In genomic region chr11:12219732-12220131, GRCh38 we compare ENCODE assay signal across 14 cellular contexts.
DNase-seq lines count a peak whose midpoint lies in the region; ATAC-seq and TF ChIP-seq lines count a peak whose summit lies in the region.
"Had no signal": no experiment of that assay in that cellular context is flagged by ENCODE, and none has a peak within 500 bp of the region (broad histone marks: within the 10 kb centered on the region; RNA-seq: fewer than 3 reads in every experiment).

No MANE protein-coding gene starts in this region.

- intact Hi-C loops in Caco-2 (cut with micrococcal nuclease; ENCODE audit: unreplicated experiment) (loop anchor here (1.0 to 2.0 kb wide), 2 partner anchors 13 to 18 kb away; no protein-coding TSS in a partner anchor), PC-3 (cut with micrococcal nuclease) (no loop called here)
- intact Hi-C loops in activated T-helper 2 cell treated with anti-CD3 and anti-CD28 coated beads, Interferon-gamma antibody, Interleukin-2, Interleukin-4, amounts not matched to agents 10 μg/mL and 5 μg/mL and 100 μg/mL, durations not matched to agents 14 hours and 24 hours and 36 hours (cut with micrococcal nuclease), result no loop called here

- no peak overlapping the region for H3K4me2 ChIP-seq in PC-3 (ENCODE audit: low read length)

- no peaks in the 10 kb centered on the region for H3K27me3 Mint-ChIP-seq in Caco-2 (ENCODE audit: insufficient read depth, unreplicated experiment)
- H3K27me3 Mint-ChIP-seq in activated T-helper 2 cell treated with anti-CD3 and anti-CD28 coated beads, Interferon-gamma antibody, Interleukin-2, Interleukin-4, amounts not matched to agents 10 μg/mL and 5 μg/mL and 100 μg/mL, durations not matched to agents 14 hours and 24 hours and 36 hours (ENCODE audit: low read depth), result no peaks in the 10 kb centered on the region

- H3K4me3 Mint-ChIP-seq in Caco-2 (ENCODE audit: unreplicated experiment), result peak overlapping the region; percentile 30
- H3K4me3 Mint-ChIP-seq in activated T-helper 2 cell treated with anti-CD3 and anti-CD28 coated beads, Interferon-gamma antibody, Interleukin-2, Interleukin-4, amounts not matched to agents 10 μg/mL and 5 μg/mL and 100 μg/mL, durations not matched to agents 14 hours and 24 hours and 36 hours (ENCODE audit: low read depth), result no peak overlapping the region
- H3K4me3 Mint-ChIP-seq: natural killer cell had no signal

- peak overlapping the region; percentile 91 for H3K27ac Mint-ChIP-seq in Caco-2 (ENCODE audit: unreplicated experiment)
- H3K27ac Mint-ChIP-seq in activated T-helper 2 cell treated with anti-CD3 and anti-CD28 coated beads, Interferon-gamma antibody, Interleukin-2, Interleukin-4, amounts not matched to agents 10 μg/mL and 5 μg/mL and 100 μg/mL, durations not matched to agents 14 hours and 24 hours and 36 hours, result no peak overlapping the region

- CTCF ChIA-PET in Caco-2 (lab: Charles Lee), result interaction anchor here (0.6 to 1.0 kb wide), 3 partner anchors 103 to 195 kb away, joined by 3 to 11 read pairs (median 4); no protein-coding TSS in a partner anchor
- CTCF ChIA-PET in PC-3 (lab: Charles Lee), result no interaction called here

- H3K27ac ChIP-seq in VCaP (peak overlapping the region; percentile 18; the same call in 1 of the 2 replicates), rectal smooth muscle tissue (ENCODE audit: low read depth, low read length) (peak overlapping the region; percentile 94), PC-3 (ENCODE audit: low read length) (no peak overlapping the region)

- POLR2A ChIA-PET in Caco-2 (lab: Charles Lee) (interaction anchor here (0.6 to 0.7 kb wide), 2 partner anchors 56 to 109 kb away, joined by 5 to 9 read pairs; no protein-coding TSS in a partner anchor), PC-3 (lab: Charles Lee; ENCODE audit: unreplicated experiment) (no interaction called here)

- H3K9me3 ChIP-seq in Caco-2, result no peaks in the 10 kb centered on the region
- no peaks in the 10 kb centered on the region for H3K9me3 ChIP-seq in PC-3 (ENCODE audit: low read length)

- no peaks in the 10 kb centered on the region for H3F3A ChIP-seq in PC-3 (ENCODE audit: low read length, unreplicated experiment)

- H3K4me1 ChIP-seq in Caco-2 (peaks cover 86% of the 10 kb centered on the region), rectal smooth muscle tissue (ENCODE audit: control insufficient read depth, insufficient read depth, low read length) (peaks cover 56% of the 10 kb centered on the region), PC-3 (ENCODE audit: insufficient read depth, low read length) (peaks cover 18% of the 10 kb centered on the region)

- H3K9ac ChIP-seq in rectal smooth muscle tissue (ENCODE audit: low read length) (no peak overlapping the region), PC-3 (ENCODE audit: low read length) (no peak overlapping the region)

- H3K27me3 ChIP-seq in Caco-2 (replicated peaks; ENCODE audit: control insufficient read depth, insufficient read depth, low read length), result no peaks in the 10 kb centered on the region
- H3K27me3 ChIP-seq in rectal smooth muscle tissue (ENCODE audit: control insufficient read depth, insufficient read depth, low read length), result no peaks in the 10 kb centered on the region
- no peaks in the 10 kb centered on the region for H3K27me3 ChIP-seq in PC-3 (ENCODE audit: low read length)

- H3K36me3 ChIP-seq in Caco-2 (ENCODE audit: control insufficient read depth, insufficient read depth, low read length) (peaks cover 11% of the 10 kb centered on the region), rectal smooth muscle tissue (ENCODE audit: control insufficient read depth, insufficient read depth, low read length) (peaks cover 23% of the 10 kb centered on the region), PC-3 (ENCODE audit: low read depth, low read length) (peaks cover 32% of the 10 kb centered on the region)

- H4K20me1 ChIP-seq in PC-3 (ENCODE audit: low read length), result no peaks in the 10 kb centered on the region

- H3K79me2 ChIP-seq in PC-3 (ENCODE audit: low read length), result no peaks in the 10 kb centered on the region

- no peak overlapping the region for H2AFZ ChIP-seq in PC-3 (ENCODE audit: low read length)

- no peak for DNase-seq in Caco-2
- DNase-seq in fibroblast of the aortic adventitia (ENCODE audit: low read depth), result peak; percentile 98
- DNase-seq in HPDE6-E6E7 (ENCODE audit: extremely low spot score), result no peak
- DNase-seq in PC-3, result no peak
- no peak for DNase-seq in activated T-helper 2 cell treated with anti-CD3 and anti-CD28 coated beads, Interferon-gamma antibody, Interleukin-2, Interleukin-4, amounts not matched to agents 10 μg/mL and 5 μg/mL and 100 μg/mL, durations not matched to agents 14 hours and 24 hours and 36 hours (ENCODE audit: low spot score)
- DNase-seq: amniotic stem cell, KG1, kidney glomerular epithelial cell, natural killer cell, NCI-H187, SIG-M5 had no signal

- BruUV-seq in Caco-2 (replicated peaks; lab: Mats Ljungman, UMichigan), result no TSS peak
- no TSS peak for BruUV-seq in PC-3 (replicated peaks; lab: Mats Ljungman, UMichigan)

- H3K36me3 Mint-ChIP-seq in Caco-2 (ENCODE audit: insufficient read depth, unreplicated experiment), result peaks cover 100% of the 10 kb centered on the region
- H3K36me3 Mint-ChIP-seq in activated T-helper 2 cell treated with anti-CD3 and anti-CD28 coated beads, Interferon-gamma antibody, Interleukin-2, Interleukin-4, amounts not matched to agents 10 μg/mL and 5 μg/mL and 100 μg/mL, durations not matched to agents 14 hours and 24 hours and 36 hours (ENCODE audit: low read depth), result peaks cover 99% of the 10 kb centered on the region

- no peaks in the 10 kb centered on the region for H3K9me3 Mint-ChIP-seq in Caco-2 (ENCODE audit: unreplicated experiment)
- no peaks in the 10 kb centered on the region for H3K9me3 Mint-ChIP-seq in activated T-helper 2 cell treated with anti-CD3 and anti-CD28 coated beads, Interferon-gamma antibody, Interleukin-2, Interleukin-4, amounts not matched to agents 10 μg/mL and 5 μg/mL and 100 μg/mL, durations not matched to agents 14 hours and 24 hours and 36 hours
- H3K9me3 Mint-ChIP-seq: natural killer cell had no signal

- TF ChIP-seq CTCF in Caco-2 (IDR thresholded peaks at IDR 0.05; ENCODE audit: insufficient read depth in 1 of 2, low read depth in 1 of 2, low read length in 1 of 2, severe bottlenecking in 1 of 2, unreplicated experiment in 1 of 2), result no peak
- TF ChIP-seq CTCF in VCaP (conservative IDR thresholded peaks at IDR 0.05), result no peak
- TF ChIP-seq CTCF in fibroblast of the aortic adventitia (IDR thresholded peaks at IDR 0.05; ENCODE audit: insufficient read depth, low read length), result no peak
- TF ChIP-seq CTCF in PC-3 (conservative IDR thresholded peaks at IDR 0.05; ENCODE audit: low read depth, low read length), result no peak

- no peak for ATAC-seq in GM19324 (IDR thresholded peaks at IDR 0.05; ENCODE audit: low FRiP score, unreplicated experiment)
- no peak for ATAC-seq in PC-3
- ATAC-seq: natural killer cell had no signal

- H3K9me2 ChIP-seq in PC-3 (replicated peaks; ENCODE audit: low read length), result no peaks in the 10 kb centered on the region

- H3K4me3 ChIP-seq in Caco-2 (ENCODE audit: low read depth, low read length) (no peak overlapping the region), fibroblast of the aortic adventitia (ENCODE audit: low read depth, low read length) (no peak overlapping the region), rectal smooth muscle tissue (ENCODE audit: low read length) (no peak overlapping the region), PC-3 (ENCODE audit: low read length) (no peak overlapping the region)

- peaks cover 59% of the 10 kb centered on the region for H3K4me1 Mint-ChIP-seq in Caco-2 (ENCODE audit: low read depth, unreplicated experiment)
- peaks cover 55% of the 10 kb centered on the region for H3K4me1 Mint-ChIP-seq in activated T-helper 2 cell treated with anti-CD3 and anti-CD28 coated beads, Interferon-gamma antibody, Interleukin-2, Interleukin-4, amounts not matched to agents 10 μg/mL and 5 μg/mL and 100 μg/mL, durations not matched to agents 14 hours and 24 hours and 36 hours (ENCODE audit: low read depth)
